ENCODE assay signal across 14 cellular contexts in the genomic region with DNA sequence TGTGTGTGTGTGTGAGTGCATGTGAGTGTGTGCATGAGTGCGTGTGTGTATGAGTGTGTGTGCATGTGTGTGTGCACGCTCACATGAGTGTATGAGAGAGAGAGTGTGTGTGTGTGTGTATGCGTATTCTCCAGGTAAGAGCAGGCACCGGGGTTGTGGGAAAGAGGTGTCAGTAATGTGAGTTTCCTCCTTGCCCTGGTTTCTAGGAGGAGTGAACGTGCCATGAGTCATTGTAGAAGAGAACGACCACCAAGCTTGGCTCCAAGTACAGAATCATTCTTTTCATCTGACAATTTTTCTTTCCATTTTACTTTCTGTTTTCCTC.
DNase-seq lines count a peak whose midpoint lies in the region; ATAC-seq and TF ChIP-seq lines count a peak whose summit lies in the region.
"Had no signal": no experiment of that assay in that cellular context is flagged by ENCODE, and none has a peak within 500 bp of the region (broad histone marks: within the 10 kb centered on the region; RNA-seq: fewer than 3 reads in every experiment).

No MANE protein-coding gene starts in this region.

- H3K27me3 Mint-ChIP-seq in activated CD4-positive, alpha-beta memory T cell treated with anti-CD3 and anti-CD28 coated beads, Interleukin-2, amount 10 ng/mL, durations not matched to agents 7 days and 5 days, result no peaks in the 10 kb centered on the region
- H3K27me3 Mint-ChIP-seq in activated CD4-positive, alpha-beta memory T cell treated with anti-CD3 and anti-CD28 coated beads for 36 hours, result no peaks in the 10 kb centered on the region
- H3K27me3 Mint-ChIP-seq in effector memory CD8-positive, alpha-beta T cell, result no peaks in the 10 kb centered on the region
- no peaks in the 10 kb centered on the region for H3K27me3 Mint-ChIP-seq in stimulated activated naive CD8-positive, alpha-beta T cell treated with anti-CD3 and anti-CD28 coated beads, Interleukin-15, amount 100 ng/mL, for 72 hours

- H3K27me3 ChIP-seq in SJSA1 (replicated peaks), result no peaks in the 10 kb centered on the region

- ATAC-seq in effector memory CD8-positive, alpha-beta T cell (replicated peaks), result peak; percentile 85
- peak; percentile 59 for ATAC-seq in stimulated activated naive CD8-positive, alpha-beta T cell treated with anti-CD3 and anti-CD28 coated beads, Interleukin-15, amount 100 ng/mL, for 72 hours
- no peak for ATAC-seq in GM18505 (IDR thresholded peaks at IDR 0.05; ENCODE audit: unreplicated experiment)

- peaks cover 14% of the 10 kb centered on the region for H3K4me1 ChIP-seq in SJSA1 (replicated peaks)
- H3K4me1 ChIP-seq: left ventricle myocardium inferior had no signal

- DNase-seq in activated CD4-positive, alpha-beta memory T cell treated with anti-CD3 and anti-CD28 coated beads, Interleukin-2, amount 10 ng/mL, durations not matched to agents 7 days and 5 days, result no peak
- DNase-seq in activated CD4-positive, alpha-beta memory T cell treated with anti-CD3 and anti-CD28 coated beads for 36 hours, result no peak
- no peak for DNase-seq in SJSA1 (ENCODE audit: low read depth in 1 of 2, low spot score in 2 of 2)
- no peak for DNase-seq in effector memory CD8-positive, alpha-beta T cell
- no peak for DNase-seq in stimulated activated naive CD8-positive, alpha-beta T cell treated with anti-CD3 and anti-CD28 coated beads, Interleukin-15, amount 100 ng/mL, for 72 hours
- DNase-seq in activated gamma-delta T cell (lab: John Stamatoyannopoulos, UW), result no peak
- DNase-seq in HuH-7 (ENCODE audit: low spot score), result no peak
- DNase-seq: ACHN, aorta, left ventricle myocardium inferior, MM.1S, NCI-H2029 treated with DMSO at 0.1 percent for 48 hours, NCI-H774 had no signal

- H3K9me3 ChIP-seq in SJSA1 (replicated peaks), result no peaks in the 10 kb centered on the region
- H3K9me3 ChIP-seq: left ventricle myocardium inferior had no signal

- peaks cover 79% of the 10 kb centered on the region for H3K36me3 Mint-ChIP-seq in activated CD4-positive, alpha-beta memory T cell treated with anti-CD3 and anti-CD28 coated beads, Interleukin-2, amount 10 ng/mL, durations not matched to agents 7 days and 5 days (ENCODE audit: low read depth)
- peaks cover 34% of the 10 kb centered on the region for H3K36me3 Mint-ChIP-seq in activated CD4-positive, alpha-beta memory T cell treated with anti-CD3 and anti-CD28 coated beads for 36 hours
- peaks cover 24% of the 10 kb centered on the region for H3K36me3 Mint-ChIP-seq in effector memory CD8-positive, alpha-beta T cell (ENCODE audit: insufficient read depth)

- H3K27ac ChIP-seq in SJSA1, result peak overlapping the region; percentile 41
- H3K27ac ChIP-seq: left ventricle myocardium inferior had no signal

- H3K4me3 Mint-ChIP-seq in activated CD4-positive, alpha-beta memory T cell treated with anti-CD3 and anti-CD28 coated beads, Interleukin-2, amount 10 ng/mL, durations not matched to agents 7 days and 5 days, result no peak overlapping the region
- H3K4me3 Mint-ChIP-seq in activated CD4-positive, alpha-beta memory T cell treated with anti-CD3 and anti-CD28 coated beads for 36 hours, result no peak overlapping the region
- peak overlapping the region in 1 of 2 donors; percentile 37 for H3K4me3 Mint-ChIP-seq in effector memory CD8-positive, alpha-beta T cell
- no peak overlapping the region for H3K4me3 Mint-ChIP-seq in stimulated activated naive CD8-positive, alpha-beta T cell treated with anti-CD3 and anti-CD28 coated beads, Interleukin-15, amount 100 ng/mL, for 72 hours

- peaks cover 8% of the 10 kb centered on the region for H3K36me3 ChIP-seq in SJSA1

- POLR2A ChIA-PET in activated CD4-positive, alpha-beta memory T cell treated with anti-CD3 and anti-CD28 coated beads, Interleukin-2, amount 10 ng/mL, durations not matched to agents 7 days and 5 days (lab: Charles Lee), result interaction anchor here (1.1 to 1.6 kb wide), 2 partner anchors 12 to 16 kb away, joined by 3 to 5 read pairs; no protein-coding TSS in a partner anchor
- POLR2A ChIA-PET in activated CD4-positive, alpha-beta memory T cell treated with anti-CD3 and anti-CD28 coated beads for 36 hours (lab: Charles Lee), result no interaction called here

- H3K4me1 Mint-ChIP-seq in activated CD4-positive, alpha-beta memory T cell treated with anti-CD3 and anti-CD28 coated beads, Interleukin-2, amount 10 ng/mL, durations not matched to agents 7 days and 5 days, result peaks cover 45% of the 10 kb centered on the region
- H3K4me1 Mint-ChIP-seq in activated CD4-positive, alpha-beta memory T cell treated with anti-CD3 and anti-CD28 coated beads for 36 hours (ENCODE audit: low read depth), result peaks cover 21% of the 10 kb centered on the region
- peaks cover 20 to 21% of the 10 kb centered on the region in 2 donors for H3K4me1 Mint-ChIP-seq in effector memory CD8-positive, alpha-beta T cell (ENCODE audit: low read depth in 2 of 2)
- H3K4me1 Mint-ChIP-seq in stimulated activated naive CD8-positive, alpha-beta T cell treated with anti-CD3 and anti-CD28 coated beads, Interleukin-15, amount 100 ng/mL, for 72 hours, result peaks cover 26% of the 10 kb centered on the region

- no peaks in the 10 kb centered on the region for H3K9me3 Mint-ChIP-seq in activated CD4-positive, alpha-beta memory T cell treated with anti-CD3 and anti-CD28 coated beads, Interleukin-2, amount 10 ng/mL, durations not matched to agents 7 days and 5 days
- H3K9me3 Mint-ChIP-seq in activated CD4-positive, alpha-beta memory T cell treated with anti-CD3 and anti-CD28 coated beads for 36 hours, result no peaks in the 10 kb centered on the region
- H3K9me3 Mint-ChIP-seq in effector memory CD8-positive, alpha-beta T cell, result no peaks in the 10 kb centered on the region
- no peaks in the 10 kb centered on the region for H3K9me3 Mint-ChIP-seq in stimulated activated naive CD8-positive, alpha-beta T cell treated with anti-CD3 and anti-CD28 coated beads, Interleukin-15, amount 100 ng/mL, for 72 hours

- TF ChIP-seq POLR2A in GM18505 (IDR thresholded peaks at IDR 0.05; ENCODE audit: borderline replicate concordance, extremely low read depth, insufficient read depth, insufficient read length), result no peak

- no peak overlapping the region for H3K4me3 ChIP-seq in SJSA1
- H3K4me3 ChIP-seq: left ventricle myocardium inferior had no signal

- H3K27ac Mint-ChIP-seq in activated CD4-positive, alpha-beta memory T cell treated with anti-CD3 and anti-CD28 coated beads, Interleukin-2, amount 10 ng/mL, durations not matched to agents 7 days and 5 days, result peak overlapping the region; percentile 61
- no peak overlapping the region for H3K27ac Mint-ChIP-seq in activated CD4-positive, alpha-beta memory T cell treated with anti-CD3 and anti-CD28 coated beads for 36 hours
- peak overlapping the region; percentile 8 to 29 for H3K27ac Mint-ChIP-seq in effector memory CD8-positive, alpha-beta T cell
- H3K27ac Mint-ChIP-seq in stimulated activated naive CD8-positive, alpha-beta T cell treated with anti-CD3 and anti-CD28 coated beads, Interleukin-15, amount 100 ng/mL, for 72 hours, result no peak overlapping the region

- CTCF ChIA-PET in activated CD4-positive, alpha-beta memory T cell treated with anti-CD3 and anti-CD28 coated beads, Interleukin-2, amount 10 ng/mL, durations not matched to agents 7 days and 5 days (lab: Charles Lee), result interaction anchor here (1.2 kb wide), 1 partner anchor 231 kb away, joined by 3 read pairs; no protein-coding TSS in a partner anchor
- CTCF ChIA-PET in activated CD4-positive, alpha-beta memory T cell treated with anti-CD3 and anti-CD28 coated beads for 36 hours (lab: Charles Lee), result interaction anchor here (1.0 kb wide), 2 partner anchors 57 to 68 kb away, joined by 3 read pairs; no protein-coding TSS in a partner anchor

- intact Hi-C loops in activated CD4-positive, alpha-beta memory T cell treated with anti-CD3 and anti-CD28 coated beads for 36 hours (cut with micrococcal nuclease), result no loop called here

Comparison
In these comparisons a context has a peak if more than half of its experiments do, and no peak if none do; other contexts are left out.
1. H3K27ac Mint-ChIP-seq: peak in activated CD4-positive, alpha-beta memory T cell treated with anti-CD3 and anti-CD28 coated beads, Interleukin-2, amount 10 ng/mL, durations not matched to agents 7 days and 5 days (single experiment) and effector memory CD8-positive, alpha-beta T cell (2 of 2); none in activated CD4-positive, alpha-beta memory T cell treated with anti-CD3 and anti-CD28 coated beads for 36 hours (single experiment) and stimulated activated naive CD8-positive, alpha-beta T cell treated with anti-CD3 and anti-CD28 coated beads, Interleukin-15, amount 100 ng/mL, for 72 hours (0 of 2).